ENCODE assay signal across 17 cellular contexts in genomic region chr15:64599716-64600115, GRCh38.
DNase-seq lines count a peak whose midpoint lies in the region; ATAC-seq and TF ChIP-seq lines count a peak whose summit lies in the region.
"Had no signal": no experiment of that assay in that cellular context is flagged by ENCODE, and none has a peak within 500 bp of the region (broad histone marks: within the 10 kb centered on the region; RNA-seq: fewer than 3 reads in every experiment).

No MANE protein-coding gene starts in this region.

- H3K27ac Mint-ChIP-seq in CD8-positive, alpha-beta memory T cell = peak overlapping the region in 7 of 8 donors; percentile 1 to 79 (median 64)
- peak overlapping the region; percentile 53 for H3K27ac Mint-ChIP-seq in T-helper 17 cell

- DNase-seq in CD8-positive, alpha-beta memory T cell = no peak
- DNase-seq in T-helper 17 cell (no peak), fibroblast of mammary gland (ENCODE audit: low read depth) (peak; percentile 54), HPDE6-E6E7 (ENCODE audit: extremely low spot score) (no peak), right cardiac atrium (no peak), mucosa of descending colon (no peak)
- DNase-seq: BE2C; body of pancreas; GDM1; GOT3; heart left ventricle; left cardiac atrium; sigmoid colon; stimulated activated naive CD4-positive, alpha-beta T cell treated with Interleukin-2 at 50 U/mL for 16 hours had no signal

- CTCF ChIA-PET in CD8-positive, alpha-beta memory T cell (lab: Charles Lee) = no interaction called here

- no peaks in the 10 kb centered on the region for H3K9me3 ChIP-seq in CD8-positive, alpha-beta memory T cell (ENCODE audit: low read length)
- no peaks in the 10 kb centered on the region for H3K9me3 ChIP-seq in T-helper 17 cell (ENCODE audit: control insufficient read depth, low read length, poor library complexity, severe bottlenecking)
- no peaks in the 10 kb centered on the region for H3K9me3 ChIP-seq in right cardiac atrium (ENCODE audit: control insufficient read depth, low read length)
- H3K9me3 ChIP-seq in mucosa of descending colon = no peaks in the 10 kb centered on the region
- H3K9me3 ChIP-seq: BE2C, body of pancreas, heart left ventricle, sigmoid colon had no signal

- intact Hi-C loops in right cardiac atrium (cut with DNase I) = loop anchor here in 1 of 4 donors (10.0 kb wide), 1 partner anchor 55 kb away; no protein-coding TSS in a partner anchor
- intact Hi-C loops in mucosa of descending colon (cut with DNase I, micrococcal nuclease) = no loop called here

- peaks cover 0 to 1% (median 0%) of the 10 kb centered on the region in 3 donors for H3K36me3 Mint-ChIP-seq in CD8-positive, alpha-beta memory T cell
- H3K36me3 Mint-ChIP-seq in T-helper 17 cell (ENCODE audit: low read depth) = no peaks in the 10 kb centered on the region

- H3K36me3 ChIP-seq in CD8-positive, alpha-beta memory T cell (ENCODE audit: insufficient read depth, low read length) = no peaks in the 10 kb centered on the region
- no peaks in the 10 kb centered on the region for H3K36me3 ChIP-seq in mucosa of descending colon (ENCODE audit: low read depth)
- H3K36me3 ChIP-seq: BE2C, heart left ventricle, sigmoid colon had no signal

- H3K4me3 Mint-ChIP-seq in CD8-positive, alpha-beta memory T cell = peak overlapping the region in 2 of 7 donors; percentile 55 to 60
- H3K4me3 Mint-ChIP-seq in T-helper 17 cell = peak overlapping the region; percentile 65

- TF ChIP-seq CTCF in 22Rv1 (IDR thresholded peaks at IDR 0.05) (no peak), fibroblast of mammary gland (conservative IDR thresholded peaks at IDR 0.05; ENCODE audit: control insufficient read depth, insufficient read depth, low read depth, low read length) (no peak), mucosa of descending colon (IDR thresholded peaks at IDR 0.05) (no peak)

- H3K27me3 ChIP-seq in CD8-positive, alpha-beta memory T cell (ENCODE audit: insufficient read depth, low read length, poor library complexity, severe bottlenecking) = no peaks in the 10 kb centered on the region
- H3K27me3 ChIP-seq in right cardiac atrium (ENCODE audit: control insufficient read depth, insufficient read depth) = no peaks in the 10 kb centered on the region
- H3K27me3 ChIP-seq: BE2C, body of pancreas, heart left ventricle, sigmoid colon had no signal

- H3K4me1 ChIP-seq in CD8-positive, alpha-beta memory T cell (ENCODE audit: insufficient read depth, low read length) = peaks cover 75% of the 10 kb centered on the region
- H3K4me1 ChIP-seq in right cardiac atrium (ENCODE audit: control insufficient read depth, insufficient read depth, low read length) (peaks cover 6% of the 10 kb centered on the region), mucosa of descending colon (ENCODE audit: low read depth) (peaks cover 3% of the 10 kb centered on the region)

- ATAC-seq in T-helper 17 cell = no peak
- ATAC-seq in right cardiac atrium = no peak
- no peak for ATAC-seq in HG02885 (IDR thresholded peaks at IDR 0.05; ENCODE audit: poor library complexity, unreplicated experiment)
- ATAC-seq in mucosa of descending colon = no peak
- ATAC-seq: body of pancreas, heart left ventricle, left cardiac atrium had no signal

- peaks cover 55 to 90% (median 69%) of the 10 kb centered on the region in 3 donors for H3K4me1 Mint-ChIP-seq in CD8-positive, alpha-beta memory T cell
- H3K4me1 Mint-ChIP-seq in T-helper 17 cell = peaks cover 45% of the 10 kb centered on the region

- H3K27me3 Mint-ChIP-seq in CD8-positive, alpha-beta memory T cell = no peaks in the 10 kb centered on the region
- no peaks in the 10 kb centered on the region for H3K27me3 Mint-ChIP-seq in T-helper 17 cell

- H3K9me3 Mint-ChIP-seq in CD8-positive, alpha-beta memory T cell = no peaks in the 10 kb centered on the region

- no peak overlapping the region for H3K4me3 ChIP-seq in CD8-positive, alpha-beta memory T cell (ENCODE audit: low read length)
- no peak overlapping the region for H3K4me3 ChIP-seq in fibroblast of mammary gland (ENCODE audit: control insufficient read depth, low read depth, low read length)
- H3K4me3 ChIP-seq in right cardiac atrium (ENCODE audit: low read length) = no peak overlapping the region
- H3K4me3 ChIP-seq in mucosa of descending colon = no peak overlapping the region
- H3K4me3 ChIP-seq: body of pancreas, heart left ventricle, sigmoid colon had no signal

- peak overlapping the region; percentile 12; the same call in 1 of the 2 replicates for H3K27ac ChIP-seq in 22Rv1
- H3K27ac ChIP-seq in CD8-positive, alpha-beta memory T cell (ENCODE audit: low read depth, low read length) = no peak overlapping the region
- no peak overlapping the region for H3K27ac ChIP-seq in right cardiac atrium (ENCODE audit: low read length)
- H3K27ac ChIP-seq: body of pancreas, heart left ventricle, sigmoid colon, VCaP had no signal

- WGBS in right cardiac atrium = 42% methylated on average over 2 of the region's 2 CpGs

- POLR2A ChIA-PET in CD8-positive, alpha-beta memory T cell (lab: Charles Lee) = no interaction called here
